ENCODE assay signal across 22 cellular contexts in the genomic region with DNA sequence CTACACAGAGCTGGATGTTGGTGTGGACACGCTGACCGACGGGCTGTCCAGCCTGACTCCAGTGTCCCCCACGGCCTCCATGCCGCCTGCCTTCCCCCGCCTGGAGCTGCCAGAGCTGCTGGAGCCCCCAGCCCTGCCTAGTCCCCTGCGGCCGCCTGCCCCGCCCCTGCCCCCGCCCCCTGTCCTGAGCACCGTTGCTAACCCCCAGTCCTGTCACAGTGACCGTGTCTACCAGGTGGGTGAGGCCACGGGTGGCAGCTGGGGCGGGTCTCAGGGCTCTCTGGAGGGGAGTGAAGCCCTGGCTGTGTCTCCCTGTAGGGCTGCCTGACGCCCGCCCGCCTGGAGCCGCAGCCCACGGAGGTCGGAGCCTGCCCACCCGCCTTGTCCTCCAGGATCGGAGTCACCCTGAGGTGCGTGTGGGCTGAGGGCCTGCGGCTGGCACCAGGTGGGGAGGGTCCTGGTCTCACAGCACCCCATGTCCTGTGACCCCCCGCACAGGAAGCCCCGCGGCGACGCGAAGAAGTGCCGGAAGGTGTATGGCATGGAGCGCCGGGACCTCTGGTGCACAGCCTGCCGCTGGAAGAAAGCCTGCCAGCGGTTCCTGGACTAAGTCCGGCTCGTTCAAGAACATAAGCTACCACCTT. TPM values are rescaled to one million over a fixed set of nuclear protein-coding genes. Genes with fewer than 3 reads are reported as not detected.
DNase-seq lines count a peak whose midpoint lies in the region; ATAC-seq, FAIRE-seq and TF ChIP-seq lines count a peak whose summit lies in the region.
"Had no signal": no experiment of that assay in that cellular context is flagged by ENCODE, and none has a peak within 500 bp of the region (broad histone marks: within the 10 kb centered on the region; RNA-seq: fewer than 3 reads in every experiment).

No MANE protein-coding gene starts in this region.

- intact Hi-C loops in Right ventricle myocardium superior (cut with DNase I): no loop called here
- intact Hi-C loops in kidney (cut with DNase I): no loop called here
- intact Hi-C loops in upper lobe of right lung (cut with DNase I): no loop called here

- H3K27ac ChIP-seq in cardiac muscle cell (peak overlapping the region; percentile 64), kidney (ENCODE audit: low read depth in 2 of 2, low read length in 2 of 2) (peak overlapping the region in 1 of 2 donors; percentile 9), upper lobe of right lung (no peak overlapping the region)

- TF ChIP-seq CTCF in cardiac muscle cell (IDR thresholded peaks at IDR 0.05; ENCODE audit: low read depth, low read length): no peak
- no peak for TF ChIP-seq CTCF in kidney (IDR thresholded peaks at IDR 0.05; ENCODE audit: borderline replicate concordance, extremely low read depth, insufficient read depth)
- TF ChIP-seq CTCF in upper lobe of right lung (IDR thresholded peaks at IDR 0.05): no peak

- ATAC-seq in Right ventricle myocardium superior (ENCODE audit: poor library complexity): no peak
- no peak for ATAC-seq in upper lobe of right lung
- no peak for ATAC-seq in HG02840 (IDR thresholded peaks at IDR 0.05; ENCODE audit: low FRiP score, unreplicated experiment)
- ATAC-seq: activated T-cell treated with anti-CD3 and anti-CD28 coated beads, Interleukin-2, amount 50 U/mL, for 4 hours; Right ventricle myocardium inferior had no signal

- H3K27me3 ChIP-seq in cardiac muscle cell (no peaks in the 10 kb centered on the region), upper lobe of right lung (no peaks in the 10 kb centered on the region)
- H3K27me3 ChIP-seq: ascending aorta, BLaER1 had no signal

- no peak overlapping the region for H3K9ac ChIP-seq in kidney (ENCODE audit: low read length in 2 of 2)

- H3K9me3 ChIP-seq in cardiac muscle cell (ENCODE audit: low read depth) (no peaks in the 10 kb centered on the region), kidney (ENCODE audit: control insufficient read depth in 1 of 2, low read length in 2 of 2) (no peaks in the 10 kb centered on the region), upper lobe of right lung (no peaks in the 10 kb centered on the region)
- H3K9me3 ChIP-seq: ascending aorta, BLaER1, thoracic aorta had no signal

- H3K4me1 ChIP-seq in cardiac muscle cell (ENCODE audit: low read depth): peaks cover 19% of the 10 kb centered on the region
- H3K4me1 ChIP-seq in kidney (ENCODE audit: control insufficient read depth in 1 of 2, insufficient read depth in 1 of 2, low read depth in 1 of 2, low read length in 2 of 2): peaks cover 5 to 16% of the 10 kb centered on the region in 2 donors
- H3K4me1 ChIP-seq in upper lobe of right lung: peaks cover 27% of the 10 kb centered on the region

- DNase-seq in cardiac muscle cell (ENCODE audit: low read depth in 1 of 2, low spot score in 1 of 2) (no peak), Right ventricle myocardium superior (no peak), kidney (peak; percentile 82), upper lobe of right lung (peak; percentile 68)
- DNase-seq in activated CD4-positive, alpha-beta T cell treated with anti-CD3 and anti-CD28 coated beads for 4 hours: no peak
- DNase-seq: activated CD4-positive, alpha-beta T cell treated with anti-CD3 and anti-CD28 coated beads, Interleukin-2, amount 50 U/mL, for 48 hours; activated naive CD4-positive, alpha-beta T cell treated with anti-CD3 and anti-CD28 coated beads, Interleukin-2, amount 50 U/mL, for 16 hours; activated T-cell treated with anti-CD3 and anti-CD28 coated beads, Interleukin-2, amount 50 U/mL, for 4 hours; GF-D8; kidney glomerular epithelial cell; NCI-H1092 treated with DMSO at 0.1 percent for 48 hours; NCI-H2107; NCI-H524; T-helper 1 cell had no signal

- H3K36me3 ChIP-seq in cardiac muscle cell (peaks cover 30% of the 10 kb centered on the region), kidney (ENCODE audit: control insufficient read depth in 1 of 2, insufficient read depth in 2 of 2, low read length in 2 of 2) (peaks cover 2 to 13% of the 10 kb centered on the region in 2 donors), upper lobe of right lung (peaks cover 26% of the 10 kb centered on the region)

- no peak for FAIRE-seq in kidney (lab: Jason Lieb, UNC)
- FAIRE-seq: A204.1, GM12891 had no signal

- no peak overlapping the region for H3K4me3 ChIP-seq in cardiac muscle cell
- H3K4me3 ChIP-seq in kidney (ENCODE audit: low read length in 2 of 2): peak overlapping the region in 1 of 2 donors; percentile 71
- no peak overlapping the region for H3K4me3 ChIP-seq in upper lobe of right lung
- H3K4me3 ChIP-seq: BLaER1, thoracic aorta had no signal

RNA-seq across cellular contexts. Expression of gene SLC2A4RG, which starts 2.9 kb away (rescaled TPM):
- total RNA-seq in cardiac muscle cell (79.2 and 177 TPM in 2 replicates), Right ventricle myocardium superior (95.0 TPM), kidney (154 TPM), upper lobe of right lung (64.1 TPM)
- polyA plus RNA-seq in cardiac muscle cell (46.6 and 58.0 TPM in 2 replicates), kidney (ENCODE audit: insufficient read depth, low read depth, low replicate concordance) (171 TPM)

RNA-seq across cellular contexts. Expression of gene LIME1, which starts 6.0 kb away (rescaled TPM):
- total RNA-seq in cardiac muscle cell (10.1 and 19.2 TPM in 2 replicates), Right ventricle myocardium superior (1.6 TPM), kidney (12.1 TPM), upper lobe of right lung (7.8 TPM)
- polyA plus RNA-seq in cardiac muscle cell (7.0 and 17.4 TPM in 2 replicates), kidney (ENCODE audit: insufficient read depth, low read depth, low replicate concordance) (114 TPM)

RNA-seq across cellular contexts. Expression of gene ZGPAT, which starts 34.7 kb away (rescaled TPM):
- total RNA-seq in cardiac muscle cell (36.3 and 48.8 TPM in 2 replicates), Right ventricle myocardium superior (16.0 TPM), kidney (30.5 TPM), upper lobe of right lung (27.6 TPM)
- polyA plus RNA-seq in cardiac muscle cell (30.0 and 37.5 TPM in 2 replicates), kidney (ENCODE audit: insufficient read depth, low read depth, low replicate concordance) (39.6 TPM)

RNA-seq across cellular contexts. Expression of gene ARFRP1, which starts 34.7 kb away (rescaled TPM):
- total RNA-seq in cardiac muscle cell (46.1 and 61.3 TPM in 2 replicates), Right ventricle myocardium superior (32.2 TPM), kidney (71.2 TPM), upper lobe of right lung (49.4 TPM)
- polyA plus RNA-seq in cardiac muscle cell (75.0 and 85.1 TPM in 2 replicates), kidney (ENCODE audit: insufficient read depth, low read depth, low replicate concordance) (60.6 TPM)

RNA-seq across cellular contexts. Expression of gene TNFRSF6B, which starts 46.1 kb away (rescaled TPM):
- total RNA-seq in cardiac muscle cell (9.5 and 10.3 TPM in 2 replicates), Right ventricle myocardium superior (0.32 TPM), kidney (64.5 TPM), upper lobe of right lung (14.4 TPM)
- polyA plus RNA-seq in cardiac muscle cell (3.3 and 4.9 TPM in 2 replicates), kidney (ENCODE audit: insufficient read depth, low read depth, low replicate concordance) (2.4 TPM)
- total RNA-seq: mesothelial cell of epicardium had no signal

Comparison
In these comparisons a context has a peak if more than half of its experiments do, and no peak if none do; other contexts are left out.
1. DNase-seq: peak in kidney (single experiment) and upper lobe of right lung (single experiment); none in cardiac muscle cell (0 of 2), Right ventricle myocardium superior (single experiment) and activated CD4-positive, alpha-beta T cell treated with anti-CD3 and anti-CD28 coated beads for 4 hours (0 of 2).